16 cellular contexts compared by ENCODE assay signal in genomic region chr5:151467576-151467975, GRCh38. TPM values are rescaled to one million over a fixed set of nuclear protein-coding genes. Genes with fewer than 3 reads are reported as not detected.
A peak's percentile ranks its signal among the peaks of the same experiment; 100 is the strongest.
DNase-seq lines count a peak whose midpoint lies in the region; ATAC-seq and TF ChIP-seq lines count a peak whose summit lies in the region.
"Had no signal": no experiment of that assay in that cellular context is flagged by ENCODE, and none has a peak within 500 bp of the region (broad histone marks: within the 10 kb centered on the region; RNA-seq: fewer than 3 reads in every experiment).

No MANE protein-coding gene starts in this region.

- no peaks in the 10 kb centered on the region for H3K9me3 Mint-ChIP-seq in HFFc6
- H3K9me3 Mint-ChIP-seq: CD4-positive, alpha-beta T cell; CD8-positive, alpha-beta T cell had no signal

- peaks cover 0 to 77% of the 10 kb centered on the region in 2 donors for H3K36me3 ChIP-seq in left lung

- intact Hi-C loops in left lung (cut with DNase I) = no loop called here

- H3K4me1 Mint-ChIP-seq in HFFc6 (ENCODE audit: low read depth) = peaks cover 34% of the 10 kb centered on the region

- H3K27ac ChIP-seq in left lung = no peak overlapping the region
- H3K27ac ChIP-seq: BLaER1 had no signal

- no peaks in the 10 kb centered on the region for H3K4me1 ChIP-seq in left lung
- H3K4me1 ChIP-seq: BE2C, BLaER1, Caco-2 had no signal

- peak overlapping the region; percentile 48; the same call in 1 of the 2 replicates for H3K27ac Mint-ChIP-seq in HFFc6
- H3K27ac Mint-ChIP-seq: CD4-positive, alpha-beta T cell; CD8-positive, alpha-beta T cell had no signal

- H3K36me3 Mint-ChIP-seq in HFFc6 (ENCODE audit: low read depth) = peaks cover 31% of the 10 kb centered on the region

- no peak for DNase-seq in HFFc6
- DNase-seq in ecto neural progenitor cell (ENCODE audit: low spot score) = peak; percentile 11
- DNase-seq in NCI-H2196 treated with DMSO at 0.1 percent for 48 hours (lab: John Stamatoyannopoulos, UW; ENCODE audit: unreplicated experiment) = no peak
- DNase-seq in GM20000 (ENCODE audit: low spot score) = no peak
- DNase-seq in left lung = no peak
- DNase-seq: 8988T; ACHN; BE2C; C1 segment of cervical spinal cord; Caco-2; Calu3; CD4-positive, alpha-beta T cell; CD8-positive, alpha-beta T cell; DMS79 treated with DMSO at 0.1 percent for 48 hours; GF-D8 had no signal

- no peaks in the 10 kb centered on the region for H3K9me3 ChIP-seq in left lung
- H3K9me3 ChIP-seq: BE2C, BLaER1, Caco-2 had no signal

- peaks cover 1% of the 10 kb centered on the region; the same call in 1 of the 2 replicates for H3K27me3 Mint-ChIP-seq in HFFc6 (ENCODE audit: insufficient read depth)
- H3K27me3 Mint-ChIP-seq: CD4-positive, alpha-beta T cell had no signal

- no peak overlapping the region for H3K4me3 ChIP-seq in left lung
- H3K4me3 ChIP-seq: BLaER1 had no signal

- TF ChIP-seq CTCF in HFFc6 (IDR thresholded peaks at IDR 0.05) (no peak), GM20000 (IDR thresholded peaks at IDR 0.05; ENCODE audit: extremely low read depth, missing control alignments) (no peak), left lung (IDR thresholded peaks at IDR 0.05) (no peak)

- ATAC-seq in left lung = no peak
- ATAC-seq: CD8-positive, alpha-beta T cell had no signal

- H3K4me3 Mint-ChIP-seq in HFFc6 = no peak overlapping the region
- H3K4me3 Mint-ChIP-seq: CD4-positive, alpha-beta T cell; CD8-positive, alpha-beta T cell had no signal

- no peaks in the 10 kb centered on the region for H3K27me3 ChIP-seq in left lung
- H3K27me3 ChIP-seq: BE2C, BLaER1 had no signal

RNA-seq across cellular contexts. Expression of gene SLC36A1, which starts 20.2 kb away (rescaled TPM):
- 10 to 100 TPM in 3 of 6 experiments, 1 to 10 TPM in 3; 9.2 to 13.1 (median 10.3) TPM for total RNA-seq in HFFc6 (2021; fragmentation: NEBNext Ultra II Directional; extraction: Animal tissue kit (Norgen Biotek cat#: 25700))
- total RNA-seq in left lung = 10 to 100 TPM; 17.4 to 34.5 TPM
